ENCODE assay signal across 11 cellular contexts in the genomic region with DNA sequence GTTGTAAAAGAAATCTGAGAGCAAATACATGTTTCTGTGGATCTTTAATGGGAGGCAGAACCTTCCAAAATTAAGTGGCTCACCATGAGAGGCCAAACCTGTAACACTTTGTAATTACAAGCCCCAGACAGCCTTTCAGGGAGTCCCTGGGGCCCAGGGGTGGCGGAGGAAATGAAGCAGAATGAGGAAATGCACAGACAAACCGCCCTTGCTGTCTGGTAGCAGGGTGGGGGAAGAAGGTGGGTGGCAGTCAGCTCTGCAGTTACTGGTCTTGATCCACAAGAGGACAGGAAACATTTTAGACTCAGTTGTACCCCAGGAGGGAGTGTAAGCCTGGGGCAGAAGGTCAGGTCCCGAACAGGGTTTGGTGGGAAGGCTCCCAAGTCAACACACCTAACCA. TPM values are rescaled to one million over a fixed set of nuclear protein-coding genes. Genes with fewer than 3 reads are reported as not detected.
DNase-seq lines count a peak whose midpoint lies in the region; ATAC-seq and TF ChIP-seq lines count a peak whose summit lies in the region.
"Had no signal": no experiment of that assay in that cellular context is flagged by ENCODE, and none has a peak within 500 bp of the region (broad histone marks: within the 10 kb centered on the region; RNA-seq: fewer than 3 reads in every experiment).

No MANE protein-coding gene starts in this region.

- H3K27me3 ChIP-seq in osteoblast (ENCODE audit: insufficient read depth, low read length) (peaks cover 18% of the 10 kb centered on the region), left ventricle myocardium inferior (ENCODE audit: low read depth) (peaks cover 23% of the 10 kb centered on the region)
- H3K27me3 ChIP-seq: thyroid gland had no signal

- peaks cover 23% of the 10 kb centered on the region for H3K27me3 Mint-ChIP-seq in activated T-cell treated with anti-CD3 and anti-CD28 coated beads, Interleukin-2, amount 50 U/mL, for 4 hours (ENCODE audit: low read depth)
- H3K27me3 Mint-ChIP-seq in activated T-cell treated with anti-CD3 and anti-CD28 coated beads, Interleukin-2, amount 50 U/mL, for 24 hours, result peaks cover 21% of the 10 kb centered on the region

- TF ChIP-seq CTCF in osteoblast (IDR thresholded peaks at IDR 0.05; ENCODE audit: extremely low read depth, low read depth, low read length) (no peak), left ventricle myocardium inferior (IDR thresholded peaks at IDR 0.05; ENCODE audit: borderline replicate concordance) (no peak)

- no peak overlapping the region for H3K4me2 ChIP-seq in osteoblast (ENCODE audit: insufficient read depth, low read length)
- H3K4me2 ChIP-seq: A549 had no signal

- DNase-seq in SIG-M5 treated with dmso at 0.1 percent for 504 hours (lab: John Stamatoyannopoulos, UW; ENCODE audit: unreplicated experiment), result peak; percentile 82
- DNase-seq in SIG-M5 (lab: John Stamatoyannopoulos, UW), result no peak
- DNase-seq in MV-4-11 (lab: John Stamatoyannopoulos, UW), result peak; percentile 62
- DNase-seq in osteoblast (ENCODE audit: insufficient read length, low spot score, missing footprints), result no peak
- DNase-seq in activated T-cell treated with anti-CD3 and anti-CD28 coated beads, Interleukin-2, amount 50 U/mL, for 4 hours, result no peak
- DNase-seq in left ventricle myocardium inferior, result no peak
- no peak for DNase-seq in activated T-cell treated with anti-CD3 and anti-CD28 coated beads, Interleukin-2, amount 50 U/mL, for 24 hours
- DNase-seq: heart left ventricle, thyroid gland had no signal

- H3K36me3 Mint-ChIP-seq in activated T-cell treated with anti-CD3 and anti-CD28 coated beads, Interleukin-2, amount 50 U/mL, for 4 hours (ENCODE audit: insufficient read depth), result no peaks in the 10 kb centered on the region
- H3K36me3 Mint-ChIP-seq in activated T-cell treated with anti-CD3 and anti-CD28 coated beads, Interleukin-2, amount 50 U/mL, for 24 hours (ENCODE audit: low read depth), result no peaks in the 10 kb centered on the region

- H3K36me3 ChIP-seq in osteoblast (ENCODE audit: insufficient read depth, low read length) (no peaks in the 10 kb centered on the region), left ventricle myocardium inferior (no peaks in the 10 kb centered on the region)
- H3K36me3 ChIP-seq: heart left ventricle, thyroid gland had no signal

- no peaks in the 10 kb centered on the region for H3K9me3 ChIP-seq in osteoblast (ENCODE audit: low read depth, low read length)
- no peaks in the 10 kb centered on the region for H3K9me3 ChIP-seq in left ventricle myocardium inferior (replicated peaks)
- H3K9me3 ChIP-seq: A549, heart left ventricle, thyroid gland had no signal

- no peaks in the 10 kb centered on the region for H3K4me1 Mint-ChIP-seq in activated T-cell treated with anti-CD3 and anti-CD28 coated beads, Interleukin-2, amount 50 U/mL, for 4 hours (ENCODE audit: low read depth)
- H3K4me1 Mint-ChIP-seq in activated T-cell treated with anti-CD3 and anti-CD28 coated beads, Interleukin-2, amount 50 U/mL, for 24 hours (ENCODE audit: low read depth), result peaks cover 9% of the 10 kb centered on the region

- H3K79me2 ChIP-seq in osteoblast (ENCODE audit: insufficient read depth, low read length), result no peaks in the 10 kb centered on the region

- no peaks in the 10 kb centered on the region for H4K20me1 ChIP-seq in osteoblast (ENCODE audit: insufficient read depth, low read length)

- peak; percentile 90 for ATAC-seq in HG02759 (IDR thresholded peaks at IDR 0.05; ENCODE audit: unreplicated experiment)
- ATAC-seq in activated T-cell treated with anti-CD3 and anti-CD28 coated beads, Interleukin-2, amount 50 U/mL, for 4 hours, result no peak
- ATAC-seq: A549, heart left ventricle had no signal

- no peaks in the 10 kb centered on the region for H3K9me3 Mint-ChIP-seq in activated T-cell treated with anti-CD3 and anti-CD28 coated beads, Interleukin-2, amount 50 U/mL, for 4 hours
- no peaks in the 10 kb centered on the region for H3K9me3 Mint-ChIP-seq in activated T-cell treated with anti-CD3 and anti-CD28 coated beads, Interleukin-2, amount 50 U/mL, for 24 hours

- no peak overlapping the region for H3K4me3 ChIP-seq in osteoblast (ENCODE audit: insufficient read depth, low read length)
- no peak overlapping the region for H3K4me3 ChIP-seq in left ventricle myocardium inferior
- H3K4me3 ChIP-seq: A549, heart left ventricle, thyroid gland had no signal

- no peak overlapping the region for H3K27ac ChIP-seq in osteoblast (ENCODE audit: low read depth, low read length)
- no peak overlapping the region for H3K27ac ChIP-seq in left ventricle myocardium inferior (replicated peaks)
- H3K27ac ChIP-seq: A549, heart left ventricle, thyroid gland had no signal

- H2AFZ ChIP-seq in osteoblast (ENCODE audit: low read length), result peak overlapping the region; percentile 57

- H3K4me1 ChIP-seq in osteoblast (ENCODE audit: insufficient read depth, low read length) (no peaks in the 10 kb centered on the region), left ventricle myocardium inferior (no peaks in the 10 kb centered on the region)
- H3K4me1 ChIP-seq: A549, thyroid gland had no signal

- H3K27ac Mint-ChIP-seq in activated T-cell treated with anti-CD3 and anti-CD28 coated beads, Interleukin-2, amount 50 U/mL, for 24 hours, result no peak overlapping the region

- intact Hi-C loops in left ventricle myocardium inferior (cut with micrococcal nuclease), result no loop called here

- H3K4me3 Mint-ChIP-seq in activated T-cell treated with anti-CD3 and anti-CD28 coated beads, Interleukin-2, amount 50 U/mL, for 4 hours, result no peak overlapping the region
- no peak overlapping the region for H3K4me3 Mint-ChIP-seq in activated T-cell treated with anti-CD3 and anti-CD28 coated beads, Interleukin-2, amount 50 U/mL, for 24 hours

RNA-seq across cellular contexts. Expression of a gene that starts 6.5 kb away (rescaled TPM):
- not detected in 2 replicates for total RNA-seq in osteoblast
- total RNA-seq in activated T-cell treated with anti-CD3 and anti-CD28 coated beads, Interleukin-2, amount 50 U/mL, for 4 hours, result not detected
- total RNA-seq in left ventricle myocardium inferior, result not detected
- total RNA-seq: heart left ventricle, thyroid gland had no signal

RNA-seq across cellular contexts. Expression of a gene that starts 46.0 kb away (rescaled TPM):
- total RNA-seq in osteoblast (29.7 and 30.4 TPM in 2 replicates), left ventricle myocardium inferior (39.4 TPM)
- total RNA-seq in activated T-cell treated with anti-CD3 and anti-CD28 coated beads, Interleukin-2, amount 50 U/mL, for 4 hours, result 10 to 100 TPM; 19.1 to 22.9 (median 19.6) TPM

Comparison
In these comparisons a context has a peak if more than half of its experiments do, and no peak if none do; other contexts are left out.
1. DNase-seq: peak in SIG-M5 treated with dmso at 0.1 percent for 504 hours (single experiment) and MV-4-11 (single experiment); none in SIG-M5 (single experiment), osteoblast (single experiment), activated T-cell treated with anti-CD3 and anti-CD28 coated beads, Interleukin-2, amount 50 U/mL, for 4 hours (single experiment), left ventricle myocardium inferior (single experiment) and activated T-cell treated with anti-CD3 and anti-CD28 coated beads, Interleukin-2, amount 50 U/mL, for 24 hours (single experiment).